In the genomic region with DNA sequence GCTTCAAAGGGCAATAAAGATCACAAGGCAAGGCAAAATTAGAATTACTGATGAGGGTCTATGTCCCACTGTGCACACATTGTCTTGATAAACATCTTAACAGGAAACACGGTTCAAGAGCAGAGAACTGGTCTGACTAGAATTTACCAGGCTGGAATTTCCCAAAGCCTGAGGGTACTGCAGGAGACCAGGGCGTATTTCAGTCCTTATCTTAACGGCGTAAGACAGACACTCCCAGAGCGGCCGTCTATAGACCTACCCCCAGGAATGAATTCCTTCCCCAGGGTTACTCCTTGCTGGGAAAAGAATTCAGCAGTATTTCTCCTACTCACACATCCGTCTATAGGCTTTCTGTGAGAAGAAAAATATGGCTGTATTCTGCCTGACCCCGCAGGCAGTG, we compare ENCODE assay signal across 8 cellular contexts. TPM values are rescaled to one million over a fixed set of nuclear protein-coding genes. Genes with fewer than 3 reads are reported as not detected.
"Had no signal": no experiment of that assay in that cellular context is flagged by ENCODE, and none has a peak within 500 bp of the region (broad histone marks: within the 10 kb centered on the region; RNA-seq: fewer than 3 reads in every experiment).

No MANE protein-coding gene starts in this region.

RNA-seq across cellular contexts. Expression of gene TAT, which starts 15.0 kb away (rescaled TPM):
- total RNA-seq: LHCN-M2, MCF 10A, OCI-LY7, Right ventricle myocardium inferior, RPMI7951, SJCRH30, SK-MEL-5 had no signal

RNA-seq across cellular contexts. Expression of gene CHST4, which starts 35.7 kb away (rescaled TPM):
- total RNA-seq: NCI-H460, Right ventricle myocardium inferior, RPMI7951, SK-MEL-5 had no signal
